Comparison of ENCODE assay signal across 12 cellular contexts in the genomic region with DNA sequence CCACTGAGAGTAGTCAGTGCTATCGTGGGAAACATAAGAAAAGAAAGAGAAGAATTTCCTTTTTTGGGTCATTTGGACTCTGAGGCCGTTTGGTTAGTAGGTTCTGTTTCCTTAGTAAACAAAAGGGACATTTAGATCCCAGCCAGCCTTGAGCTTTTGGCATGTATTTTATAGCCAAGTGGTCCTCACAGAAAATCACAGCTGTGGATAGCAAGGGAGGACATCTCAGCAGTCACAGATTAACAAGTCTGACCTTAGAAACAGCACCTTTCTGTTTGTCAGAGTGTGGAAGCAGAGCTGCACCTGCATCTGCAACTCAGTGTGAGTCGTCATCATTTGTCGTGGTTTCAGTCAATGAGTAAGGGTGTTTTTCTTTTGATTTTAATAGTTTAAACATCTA. TPM values are rescaled to one million over a fixed set of nuclear protein-coding genes. Genes with fewer than 3 reads are reported as not detected.
A peak's percentile ranks its signal among the peaks of the same experiment; 100 is the strongest.
DNase-seq lines count a peak whose midpoint lies in the region; ATAC-seq and TF ChIP-seq lines count a peak whose summit lies in the region.
"Had no signal": no experiment of that assay in that cellular context is flagged by ENCODE, and none has a peak within 500 bp of the region (broad histone marks: within the 10 kb centered on the region; RNA-seq: fewer than 3 reads in every experiment).

No MANE protein-coding gene starts in this region.

- H3K27me3 ChIP-seq in breast epithelium: no peaks in the 10 kb centered on the region
- H3K27me3 ChIP-seq: Peyer's patch had no signal

- H3K4me1 ChIP-seq in breast epithelium: no peaks in the 10 kb centered on the region
- H3K4me1 ChIP-seq: Peyer's patch had no signal

- ATAC-seq in activated CD8-positive, alpha-beta memory T cell treated with anti-CD3 and anti-CD28 coated beads, Interleukin-2, amount 10 ng/mL, durations not matched to agents 7 days and 5 days: peak; percentile 35
- peak; percentile 82 for ATAC-seq in HG02571 (IDR thresholded peaks at IDR 0.05; ENCODE audit: unreplicated experiment)
- ATAC-seq in HG03565 (IDR thresholded peaks at IDR 0.05; ENCODE audit: unreplicated experiment): peak; percentile 42
- ATAC-seq: stimulated activated memory B cell treated with anti-CD40 and anti-IgM and Interleukin-4, amounts not matched to agents 10 μg/mL and 1 μg/mL and 100 μg/mL, for 72 hours; WTC11 had no signal

- TF ChIP-seq CTCF in breast epithelium (IDR thresholded peaks at IDR 0.05): no peak

- no peak for DNase-seq in activated CD8-positive, alpha-beta memory T cell treated with anti-CD3 and anti-CD28 coated beads, Interleukin-2, amount 10 ng/mL, durations not matched to agents 7 days and 5 days
- DNase-seq in activated CD8-positive, alpha-beta memory T cell treated with anti-CD3 and anti-CD28 coated beads, Interleukin-2, amount 50 U/mL, for 4 hours: no peak
- peak; percentile 63 for DNase-seq in pons (ENCODE audit: low spot score)
- no peak for DNase-seq in breast epithelium (ENCODE audit: low spot score in 2 of 2)
- DNase-seq in COLO829 (ENCODE audit: low spot score): no peak
- no peak for DNase-seq in HT-29 (ENCODE audit: low spot score)
- DNase-seq: mesendoderm, Peyer's patch had no signal

- H3K27me3 Mint-ChIP-seq in activated CD8-positive, alpha-beta memory T cell treated with anti-CD3 and anti-CD28 coated beads, Interleukin-2, amount 10 ng/mL, durations not matched to agents 7 days and 5 days: no peaks in the 10 kb centered on the region
- H3K27me3 Mint-ChIP-seq: stimulated activated memory B cell treated with anti-CD40 and anti-IgM and Interleukin-4, amounts not matched to agents 10 μg/mL and 1 μg/mL and 100 μg/mL, for 72 hours had no signal

- H3K27ac Mint-ChIP-seq in activated CD8-positive, alpha-beta memory T cell treated with anti-CD3 and anti-CD28 coated beads, Interleukin-2, amount 10 ng/mL, durations not matched to agents 7 days and 5 days: peak overlapping the region; percentile 78
- H3K27ac Mint-ChIP-seq: stimulated activated memory B cell treated with anti-CD40 and anti-IgM and Interleukin-4, amounts not matched to agents 10 μg/mL and 1 μg/mL and 100 μg/mL, for 72 hours; WTC11 had no signal

- H3K36me3 Mint-ChIP-seq in activated CD8-positive, alpha-beta memory T cell treated with anti-CD3 and anti-CD28 coated beads, Interleukin-2, amount 10 ng/mL, durations not matched to agents 7 days and 5 days: peaks cover 53% of the 10 kb centered on the region

- CTCF ChIA-PET in activated CD8-positive, alpha-beta memory T cell treated with anti-CD3 and anti-CD28 coated beads, Interleukin-2, amount 10 ng/mL, durations not matched to agents 7 days and 5 days (lab: Charles Lee): no interaction called here

- H3K9me3 ChIP-seq in breast epithelium: no peaks in the 10 kb centered on the region
- H3K9me3 ChIP-seq: Peyer's patch had no signal

- no peak overlapping the region for H3K4me3 ChIP-seq in breast epithelium
- H3K4me3 ChIP-seq: Peyer's patch had no signal

- H3K4me1 Mint-ChIP-seq in activated CD8-positive, alpha-beta memory T cell treated with anti-CD3 and anti-CD28 coated beads, Interleukin-2, amount 10 ng/mL, durations not matched to agents 7 days and 5 days: peaks cover 42% of the 10 kb centered on the region

- peak overlapping the region; percentile 42 for H3K4me3 Mint-ChIP-seq in activated CD8-positive, alpha-beta memory T cell treated with anti-CD3 and anti-CD28 coated beads, Interleukin-2, amount 10 ng/mL, durations not matched to agents 7 days and 5 days
- H3K4me3 Mint-ChIP-seq: stimulated activated memory B cell treated with anti-CD40 and anti-IgM and Interleukin-4, amounts not matched to agents 10 μg/mL and 1 μg/mL and 100 μg/mL, for 72 hours; WTC11 had no signal

- TF ChIP-seq POLR2A in breast epithelium (IDR thresholded peaks at IDR 0.05): no peak

- peaks cover 15% of the 10 kb centered on the region for H3K9me3 Mint-ChIP-seq in activated CD8-positive, alpha-beta memory T cell treated with anti-CD3 and anti-CD28 coated beads, Interleukin-2, amount 10 ng/mL, durations not matched to agents 7 days and 5 days (ENCODE audit: low read depth)

- no peaks in the 10 kb centered on the region for H3K36me3 ChIP-seq in breast epithelium

- no peak overlapping the region for H3K27ac ChIP-seq in breast epithelium
- H3K27ac ChIP-seq: Peyer's patch had no signal

- intact Hi-C loops in breast epithelium (cut with DNase I; ENCODE audit: low total_unique reads): no loop called here

RNA-seq across cellular contexts. Expression of gene FAM120B, which starts 40.5 kb away (rescaled TPM):
- total RNA-seq in activated CD8-positive, alpha-beta memory T cell treated with anti-CD3 and anti-CD28 coated beads, Interleukin-2, amount 10 ng/mL, durations not matched to agents 7 days and 5 days: 10 to 100 TPM; 20.4 to 26.0 TPM
- 10 to 100 TPM; 28.8 to 35.0 (median 33.8) TPM for total RNA-seq in breast epithelium
- 6.9 and 7.4 TPM in 2 replicates for total RNA-seq in HT-29 (2014; rRNA removed; shearing (Covaris generic))

RNA-seq across cellular contexts. Expression of gene DLL1, which starts 56.2 kb away (rescaled TPM):
- 1 to 10 TPM in 1 of 2 experiments, under 1 TPM in 1; 0.37 to 1.2 TPM for total RNA-seq in activated CD8-positive, alpha-beta memory T cell treated with anti-CD3 and anti-CD28 coated beads, Interleukin-2, amount 10 ng/mL, durations not matched to agents 7 days and 5 days
- total RNA-seq in breast epithelium: 10 to 100 TPM in 2 of 3 donors, 1 to 10 TPM in 1; 3.8 to 26.9 (median 12.3) TPM
- total RNA-seq in HT-29 (2014; rRNA removed; shearing (Covaris generic)): 2.2 and 2.6 TPM in 2 replicates
